ENCODE assay signal across 13 cellular contexts in the genomic region with DNA sequence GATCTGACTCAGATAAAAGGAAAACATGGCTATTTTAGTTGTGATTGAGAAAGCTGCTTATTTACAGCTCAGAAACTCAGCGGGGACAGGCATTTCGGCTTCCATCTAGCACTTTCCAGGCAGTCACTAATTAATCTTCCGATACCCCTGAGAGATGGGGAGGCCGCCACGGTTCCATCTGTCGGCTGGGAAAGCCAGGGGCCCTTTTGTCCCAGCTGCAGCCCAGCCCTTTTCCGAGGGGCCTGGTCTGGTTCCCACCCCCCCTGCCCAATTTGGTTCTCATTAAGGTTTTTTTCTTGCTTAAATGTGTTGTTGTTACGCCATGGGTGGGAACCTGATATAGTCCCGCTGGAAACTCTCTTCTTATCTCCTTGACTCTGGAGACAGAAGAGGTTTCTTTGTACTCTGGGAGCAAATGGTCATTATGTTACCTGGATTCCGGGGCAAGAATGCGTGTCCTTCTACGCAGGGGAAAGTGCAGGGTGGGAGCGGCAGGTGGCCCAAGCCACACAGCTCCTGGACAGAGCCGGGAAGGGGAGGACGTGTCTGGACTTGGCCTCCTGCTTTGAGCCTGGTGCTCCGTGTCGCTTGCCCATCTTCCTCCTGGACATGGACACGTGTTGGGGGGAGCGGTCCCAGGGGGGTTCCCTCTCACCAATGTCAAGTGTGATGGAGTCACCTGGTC. TPM values are rescaled to one million over a fixed set of nuclear protein-coding genes. Genes with fewer than 3 reads are reported as not detected.
DNase-seq lines count a peak whose midpoint lies in the region; ATAC-seq and TF ChIP-seq lines count a peak whose summit lies in the region.
"Had no signal": no experiment of that assay in that cellular context is flagged by ENCODE, and none has a peak within 500 bp of the region (broad histone marks: within the 10 kb centered on the region; RNA-seq: fewer than 3 reads in every experiment).

No MANE protein-coding gene starts in this region.

- no peak for ATAC-seq in SK-N-SH treated with all-trans-retinoic acid at 6 μM for 48 hours
- ATAC-seq: left lung had no signal

- intact Hi-C loops in stomach (cut with DNase I; ENCODE audit: low total_unique reads) (no loop called here), esophagus muscularis mucosa (cut with DNase I) (no loop called here)

- H3K9me3 ChIP-seq in liver (ENCODE audit: control insufficient read depth in 4 of 4, low read length in 3 of 4) (no peaks in the 10 kb centered on the region), stomach (no peaks in the 10 kb centered on the region), esophagus muscularis mucosa (no peaks in the 10 kb centered on the region)
- H3K9me3 ChIP-seq: left lung, tibial nerve had no signal

- TF ChIP-seq CTCF in liver (IDR thresholded peaks at IDR 0.05; ENCODE audit: low read depth, low read length, missing input control) (no peak), stomach (IDR thresholded peaks at IDR 0.05) (no peak), esophagus muscularis mucosa (IDR thresholded peaks at IDR 0.05) (no peak)

- TF ChIP-seq EP300 in stomach (IDR thresholded peaks at IDR 0.05) (no peak), esophagus muscularis mucosa (IDR thresholded peaks at IDR 0.05) (no peak)

- no peak for TF ChIP-seq POLR2A in stomach (IDR thresholded peaks at IDR 0.05)
- no peak for TF ChIP-seq POLR2A in esophagus muscularis mucosa (IDR thresholded peaks at IDR 0.05; ENCODE audit: low read depth)

- H3K27ac ChIP-seq in liver (ENCODE audit: low read depth in 1 of 2, low read length in 2 of 2) (peak overlapping the region; percentile 84 to 93), stomach (peak overlapping the region; percentile 52 to 81 (median 70)), esophagus muscularis mucosa (replicated peaks in 1 of 4) (peak overlapping the region in 1 of 4 donors; percentile 17)
- H3K27ac ChIP-seq: dorsolateral prefrontal cortex had no signal

- H3K36me3 ChIP-seq in liver (ENCODE audit: control insufficient read depth in 4 of 4, insufficient read depth in 3 of 4, low read depth in 1 of 4, low read length in 3 of 4), result no peaks in the 10 kb centered on the region
- no peaks in the 10 kb centered on the region for H3K36me3 ChIP-seq in stomach
- no peaks in the 10 kb centered on the region for H3K36me3 ChIP-seq in esophagus muscularis mucosa
- H3K36me3 ChIP-seq: left lung, tibial nerve had no signal

- H3K27me3 ChIP-seq in liver (ENCODE audit: control insufficient read depth in 4 of 4, insufficient read depth in 4 of 4, low read length in 3 of 4) (no peaks in the 10 kb centered on the region), stomach (no peaks in the 10 kb centered on the region), esophagus muscularis mucosa (no peaks in the 10 kb centered on the region)
- H3K27me3 ChIP-seq: dorsolateral prefrontal cortex, left lung, tibial nerve had no signal

- DNase-seq in NCI-H1417 (lab: John Stamatoyannopoulos, UW) (peak in 2 of 3 experiments; percentile 34 to 38), NCI-H1417 treated with DMSO at 0.1 percent for 48 hours (lab: John Stamatoyannopoulos, UW) (no peak), NCI-H82 treated with DMSO at 0.1 percent for 48 hours (lab: John Stamatoyannopoulos, UW; ENCODE audit: unreplicated experiment) (peak; percentile 61), stomach (no peak), NCI-H446 treated with DMSO at 0.1 percent for 48 hours (lab: John Stamatoyannopoulos, UW) (no peak), esophagus muscularis mucosa (ENCODE audit: extremely low spot score) (no peak)
- DNase-seq: activated CD8-positive, alpha-beta memory T cell treated with anti-CD3 and anti-CD28 coated beads, Interleukin-2, amount 50 U/mL, for 48 hours; dorsolateral prefrontal cortex; NCI-H510A had no signal

- H3K4me3 ChIP-seq in liver (ENCODE audit: low read depth in 1 of 3, low read length in 3 of 3), result no peak overlapping the region
- H3K4me3 ChIP-seq in stomach, result no peak overlapping the region
- H3K4me3 ChIP-seq in esophagus muscularis mucosa, result no peak overlapping the region
- H3K4me3 ChIP-seq: dorsolateral prefrontal cortex, left lung, tibial nerve had no signal

- peak overlapping the region in 1 of 2 donors; percentile 12 for H3K9ac ChIP-seq in liver (ENCODE audit: low read depth in 1 of 2, low read length in 2 of 2)

- peaks cover 23 to 94% (median 72%) of the 10 kb centered on the region in 4 donors for H3K4me1 ChIP-seq in liver (ENCODE audit: control insufficient read depth in 4 of 4, insufficient read depth in 4 of 4, low read length in 3 of 4)
- H3K4me1 ChIP-seq in stomach, result peaks cover 66 to 96% (median 86%) of the 10 kb centered on the region in 4 donors
- peaks cover 52 to 70% (median 58%) of the 10 kb centered on the region in 4 donors for H3K4me1 ChIP-seq in esophagus muscularis mucosa

- no peak for TF ChIP-seq RAD21 in liver (IDR thresholded peaks at IDR 0.05)

- WGBS in liver, result 84% methylated on average over 19 of the region's 19 CpGs
- WGBS in stomach, 5 donors, result 54 to 75% (median 64%) methylated on average over 19 of the region's 19 CpGs
- WGBS in esophagus muscularis mucosa, result 88% methylated on average over 19 of the region's 19 CpGs

TF ChIP-seq in liver, 16 proteins besides CTCF, POLR2A, EP300 and RAD21:
- no peak for TF ChIP-seq YY1 (IDR thresholded peaks at IDR 0.05)
- TF ChIP-seq RXRA (IDR thresholded peaks at IDR 0.05), result no peak
- TF ChIP-seq FOXA2 (IDR thresholded peaks at IDR 0.05), result no peak

TF ChIP-seq in SK-N-SH treated with all-trans-retinoic acid at 6 μM for 48 hours, 23 proteins besides CTCF, POLR2A, EP300 and RAD21:
- TF ChIP-seq RARB (CRISPR knock-in tag; IDR thresholded peaks at IDR 0.05), result no peak
- no peak for TF ChIP-seq ESRRG (CRISPR knock-in tag; IDR thresholded peaks at IDR 0.05)
- no peak for TF ChIP-seq ZFP3 (CRISPR knock-in tag; IDR thresholded peaks at IDR 0.05)
- TF ChIP-seq, protein P1, sequence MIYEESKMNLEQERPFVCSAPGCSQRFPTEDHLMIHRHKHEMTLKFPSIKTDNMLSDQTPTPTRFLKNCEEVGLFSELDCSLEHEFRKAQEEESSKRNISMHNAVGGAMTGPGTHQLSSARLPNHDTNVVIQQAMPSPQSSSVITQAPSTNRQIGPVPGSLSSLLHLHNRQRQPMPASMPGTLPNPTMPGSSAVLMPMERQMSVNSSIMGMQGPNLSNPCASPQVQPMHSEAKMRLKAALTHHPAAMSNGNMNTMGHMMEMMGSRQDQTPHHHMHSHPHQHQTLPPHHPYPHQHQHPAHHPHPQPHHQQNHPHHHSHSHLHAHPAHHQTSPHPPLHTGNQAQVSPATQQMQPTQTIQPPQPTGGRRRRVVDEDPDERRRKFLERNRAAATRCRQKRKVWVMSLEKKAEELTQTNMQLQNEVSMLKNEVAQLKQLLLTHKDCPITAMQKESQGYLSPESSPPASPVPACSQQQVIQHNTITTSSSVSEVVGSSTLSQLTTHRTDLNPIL (CRISPR knock-in tag; IDR thresholded peaks at IDR 0.05; ENCODE audit: low read depth), result no peak
- no peak for TF ChIP-seq ARNTL (CRISPR knock-in tag; IDR thresholded peaks at IDR 0.05; ENCODE audit: borderline replicate concordance, low read depth)
- TF ChIP-seq ZC3H10 (CRISPR knock-in tag; IDR thresholded peaks at IDR 0.05), result no peak
- TF ChIP-seq, protein P2, sequence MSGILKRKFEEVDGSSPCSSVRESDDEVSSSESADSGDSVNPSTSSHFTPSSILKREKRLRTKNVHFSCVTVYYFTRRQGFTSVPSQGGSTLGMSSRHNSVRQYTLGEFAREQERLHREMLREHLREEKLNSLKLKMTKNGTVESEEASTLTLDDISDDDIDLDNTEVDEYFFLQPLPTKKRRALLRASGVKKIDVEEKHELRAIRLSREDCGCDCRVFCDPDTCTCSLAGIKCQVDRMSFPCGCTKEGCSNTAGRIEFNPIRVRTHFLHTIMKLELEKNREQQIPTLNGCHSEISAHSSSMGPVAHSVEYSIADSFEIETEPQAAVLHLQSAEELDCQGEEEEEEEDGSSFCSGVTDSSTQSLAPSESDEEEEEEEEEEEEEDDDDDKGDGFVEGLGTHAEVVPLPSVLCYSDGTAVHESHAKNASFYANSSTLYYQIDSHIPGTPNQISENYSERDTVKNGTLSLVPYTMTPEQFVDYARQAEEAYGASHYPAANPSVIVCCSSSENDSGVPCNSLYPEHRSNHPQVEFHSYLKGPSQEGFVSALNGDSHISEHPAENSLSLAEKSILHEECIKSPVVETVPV (CRISPR knock-in tag; IDR thresholded peaks at IDR 0.05), result no peak
- no peak for TF ChIP-seq ZNF8 (CRISPR knock-in tag; IDR thresholded peaks at IDR 0.05)
- TF ChIP-seq ZNF565 (CRISPR knock-in tag; conservative IDR thresholded peaks at IDR 0.05; ENCODE audit: low read depth), result no peak
- TF ChIP-seq ZNF70 (CRISPR knock-in tag; IDR thresholded peaks at IDR 0.05), result no peak

RNA-seq across cellular contexts. Expression of a gene that starts 50.9 kb away (rescaled TPM):
- total RNA-seq in liver, result 10 to 100 TPM; 35.9 to 37.7 TPM
- 10 to 100 TPM in 1 of 2 donors, 1 to 10 TPM in 1; 9.9 to 14.4 TPM for polyA plus RNA-seq in liver
- 100 to 1,000 TPM in 4 of 5 donors, 10 to 100 TPM in 1; 58.2 to 294 (median 141) TPM for total RNA-seq in stomach
- 10 to 100 TPM; 11.8 to 21.1 (median 12.9) TPM for polyA plus RNA-seq in stomach
- 10 to 100 TPM; 45.4 to 79.4 (median 49.5) TPM for total RNA-seq in esophagus muscularis mucosa

Comparison
In these comparisons a context has a peak if more than half of its experiments do, and no peak if none do; other contexts are left out.
1. DNase-seq: peak in NCI-H1417 (2 of 3) and NCI-H82 treated with DMSO at 0.1 percent for 48 hours (single experiment); none in NCI-H1417 treated with DMSO at 0.1 percent for 48 hours (single experiment), stomach (single experiment), NCI-H446 treated with DMSO at 0.1 percent for 48 hours (single experiment) and esophagus muscularis mucosa (single experiment).